Comparison of ENCODE assay signal across 22 cellular contexts in the genomic region with DNA sequence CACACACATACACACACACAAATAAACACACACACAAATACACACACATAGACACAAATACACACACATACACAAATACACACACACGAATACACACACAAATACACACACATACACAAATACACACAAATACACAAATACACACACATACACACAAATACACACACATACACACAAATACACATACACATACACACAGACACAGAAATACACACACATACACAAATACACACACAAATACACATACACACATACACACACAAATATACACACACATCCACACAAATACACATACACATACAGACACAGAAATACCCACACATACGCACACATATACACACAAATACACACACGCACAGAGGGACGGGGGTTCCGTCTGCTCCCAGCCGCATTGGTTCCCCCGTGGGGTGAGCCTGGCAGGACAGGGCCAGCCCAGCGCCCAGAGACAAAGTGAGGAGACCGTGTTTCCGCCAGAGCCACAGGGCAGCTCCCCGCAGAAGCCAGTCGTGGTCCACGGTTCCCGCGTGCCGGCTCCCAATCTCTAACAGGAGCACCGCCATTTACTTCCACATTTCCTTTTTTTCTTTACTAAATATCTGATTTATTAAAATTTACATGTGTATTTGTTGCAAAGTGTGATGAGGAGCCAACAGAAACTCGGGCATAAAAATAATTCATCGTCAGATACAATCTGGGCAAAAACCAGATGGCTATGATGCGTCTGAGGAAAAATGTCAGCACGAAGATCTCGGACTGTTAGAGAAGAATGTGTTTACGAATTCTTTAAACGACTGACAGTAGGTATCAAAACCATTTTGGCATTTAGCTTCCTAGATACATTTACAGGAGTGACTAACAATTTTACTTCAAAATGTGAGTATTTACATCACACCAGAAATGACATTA. TPM values are rescaled to one million over a fixed set of nuclear protein-coding genes. Genes with fewer than 3 reads are reported as not detected.
DNase-seq lines count a peak whose midpoint lies in the region; ATAC-seq and TF ChIP-seq lines count a peak whose summit lies in the region.
"Had no signal": no experiment of that assay in that cellular context is flagged by ENCODE, and none has a peak within 500 bp of the region (broad histone marks: within the 10 kb centered on the region; RNA-seq: fewer than 3 reads in every experiment).

No MANE protein-coding gene starts in this region.

- no peaks in the 10 kb centered on the region for H3K4me1 Mint-ChIP-seq in MCF 10A (ENCODE audit: insufficient read depth, unreplicated experiment)
- H3K4me1 Mint-ChIP-seq in brain, result peaks cover 24% of the 10 kb centered on the region
- H3K4me1 Mint-ChIP-seq in type B pancreatic cell (ENCODE audit: unreplicated experiment), result peaks cover under 1% of the 10 kb centered on the region
- peaks cover 0 to 3% (median 1%) of the 10 kb centered on the region in 4 donors for H3K4me1 Mint-ChIP-seq in CD4-positive, alpha-beta memory T cell
- H3K4me1 Mint-ChIP-seq: activated CD4-positive, alpha-beta memory T cell treated with anti-CD3 and anti-CD28 coated beads, Interleukin-2, amount 10 ng/mL, durations not matched to agents 7 days and 5 days; central memory CD8-positive, alpha-beta T cell had no signal

- POLR2A ChIA-PET in MCF 10A (lab: Yijun Ruan, JAX), result interaction anchor here (1.0 kb wide), 1 partner anchor 9 kb away, joined by 3 read pairs; no protein-coding TSS in a partner anchor
- POLR2A ChIA-PET in CD4-positive, alpha-beta memory T cell (lab: Charles Lee; ENCODE audit: partially characterized antibody), result no interaction called here

- H3K27me3 Mint-ChIP-seq in MCF 10A (ENCODE audit: insufficient read depth, unreplicated experiment) (peaks cover 12% of the 10 kb centered on the region), brain (peaks cover 6% of the 10 kb centered on the region), type B pancreatic cell (peaks cover 31% of the 10 kb centered on the region)
- peaks cover 0 to 4% of the 10 kb centered on the region in 2 donors for H3K27me3 Mint-ChIP-seq in CD4-positive, alpha-beta memory T cell

- no TSS peak for BruUV-seq in MCF 10A (replicated peaks; lab: Mats Ljungman, UMichigan)

- no peaks in the 10 kb centered on the region for H3K9me3 ChIP-seq in breast epithelium
- H3K9me3 ChIP-seq in CD4-positive, alpha-beta memory T cell (ENCODE audit: control insufficient read depth in 1 of 2, low read length in 2 of 2), result no peaks in the 10 kb centered on the region
- H3K9me3 ChIP-seq in aorta (ENCODE audit: control insufficient read depth, low read length), result no peaks in the 10 kb centered on the region
- no peaks in the 10 kb centered on the region for H3K9me3 ChIP-seq in left ventricle myocardium inferior (replicated peaks)
- H3K9me3 ChIP-seq: BE2C, gastrocnemius medialis, pancreas, right lobe of liver had no signal

- H3K27me3 ChIP-seq in breast epithelium (peaks cover 5 to 15% of the 10 kb centered on the region in 2 donors), aorta (ENCODE audit: control insufficient read depth in 1 of 2, insufficient read depth in 2 of 2, low read length in 1 of 2) (no peaks in the 10 kb centered on the region), left ventricle myocardium inferior (ENCODE audit: low read depth) (peaks cover 57% of the 10 kb centered on the region)
- H3K27me3 ChIP-seq in CD4-positive, alpha-beta memory T cell (ENCODE audit: insufficient read depth, low read length), result peaks cover 8% of the 10 kb centered on the region
- H3K27me3 ChIP-seq: right lobe of liver had no signal

- intact Hi-C loops in breast epithelium (cut with DNase I; ENCODE audit: low total_unique reads), result no loop called here
- intact Hi-C loops in MCF 10A (cut with micrococcal nuclease), result no loop called here
- intact Hi-C loops in CD4-positive, alpha-beta memory T cell (cut with micrococcal nuclease), result no loop called here
- intact Hi-C loops in aorta (cut with DNase I), result no loop called here
- intact Hi-C loops in left ventricle myocardium inferior (cut with micrococcal nuclease), result no loop called here

- no peaks in the 10 kb centered on the region for H3K36me3 Mint-ChIP-seq in MCF 10A (ENCODE audit: insufficient read depth, unreplicated experiment)
- no peaks in the 10 kb centered on the region for H3K36me3 Mint-ChIP-seq in brain
- H3K36me3 Mint-ChIP-seq in type B pancreatic cell, result no peaks in the 10 kb centered on the region
- no peaks in the 10 kb centered on the region for H3K36me3 Mint-ChIP-seq in CD4-positive, alpha-beta memory T cell

- CTCF ChIA-PET in MCF 10A (lab: Yijun Ruan, JAX), result interaction anchor here (1.5 kb wide), 1 partner anchor 13 kb away, joined by 4 read pairs; no protein-coding TSS in a partner anchor
- CTCF ChIA-PET in CD4-positive, alpha-beta memory T cell (lab: Charles Lee; ENCODE audit: partially characterized antibody), result interaction anchor here (0.8 kb wide), 1 partner anchor 13 kb away, joined by 3 read pairs; no protein-coding TSS in a partner anchor

- TF ChIP-seq CTCF in breast epithelium (IDR thresholded peaks at IDR 0.05), result no peak
- TF ChIP-seq CTCF in MCF 10A (IDR thresholded peaks at IDR 0.05; ENCODE audit: unreplicated experiment), result no peak
- TF ChIP-seq CTCF in brain (conservative IDR thresholded peaks at IDR 0.05), result no peak
- TF ChIP-seq CTCF in type B pancreatic cell (conservative IDR thresholded peaks at IDR 0.05), result no peak
- TF ChIP-seq CTCF in left ventricle myocardium inferior (IDR thresholded peaks at IDR 0.05; ENCODE audit: borderline replicate concordance), result no peak

- H3K27ac Mint-ChIP-seq in MCF 10A (ENCODE audit: low read depth, unreplicated experiment), result no peak overlapping the region
- H3K27ac Mint-ChIP-seq in brain, result peak overlapping the region in 2 of 5 experiments; percentile 8 to 74
- H3K27ac Mint-ChIP-seq in type B pancreatic cell, result peak overlapping the region; percentile 34
- H3K27ac Mint-ChIP-seq in CD4-positive, alpha-beta memory T cell, result no peak overlapping the region
- H3K27ac Mint-ChIP-seq: activated CD4-positive, alpha-beta memory T cell treated with anti-CD3 and anti-CD28 coated beads, Interleukin-2, amount 10 ng/mL, durations not matched to agents 7 days and 5 days; activated naive CD4-positive, alpha-beta T cell treated with anti-CD3 and anti-CD28 coated beads for 36 hours had no signal

- 60 to 67% methylated on average over 24 of the region's 24 CpGs for WGBS in aorta, 2 donors

- H3K4me3 ChIP-seq in breast epithelium (no peak overlapping the region), aorta (ENCODE audit: low read length in 2 of 2) (no peak overlapping the region), left ventricle myocardium inferior (no peak overlapping the region)
- H3K4me3 ChIP-seq in CD4-positive, alpha-beta memory T cell (ENCODE audit: low read length in 2 of 2), result no peak overlapping the region
- H3K4me3 ChIP-seq: gastrocnemius medialis, pancreas, right lobe of liver had no signal

- peak; percentile 14 to 43 for DNase-seq in breast epithelium (ENCODE audit: low spot score in 2 of 2)
- no peak for DNase-seq in MCF 10A (ENCODE audit: unreplicated experiment)
- DNase-seq in islet precursor cell, result peak; percentile 55
- DNase-seq in type B pancreatic cell (ENCODE audit: extremely low spot score, unreplicated experiment), result no peak
- no peak for DNase-seq in CD4-positive, alpha-beta memory T cell
- no peak for DNase-seq in aorta
- no peak for DNase-seq in left ventricle myocardium inferior
- DNase-seq: activated CD4-positive, alpha-beta memory T cell treated with anti-CD3 and anti-CD28 coated beads, Interleukin-2, amount 10 ng/mL, durations not matched to agents 7 days and 5 days; activated naive CD4-positive, alpha-beta T cell treated with anti-CD3 and anti-CD28 coated beads for 36 hours; anterior cingulate cortex; BE2C; DND-41; gastrocnemius medialis; HCEC 1CT; NCI-H187; pancreas; stimulated activated CD4-positive, alpha-beta T cell treated with anti-CD3 and anti-CD28 coated beads, Interleukin-15, amount 100 ng/mL, for 24 hours; stimulated activated CD8-positive, alpha-beta memory T cell treated with anti-CD3 and anti-CD28 coated beads, Interleukin-4, amount 100 ng/mL, for 48 hours had no signal

- no peaks in the 10 kb centered on the region for H3K9me3 Mint-ChIP-seq in MCF 10A (ENCODE audit: unreplicated experiment)
- H3K9me3 Mint-ChIP-seq in brain, result peaks cover 0 to 7% (median 0%) of the 10 kb centered on the region in 5 experiments
- no peaks in the 10 kb centered on the region for H3K9me3 Mint-ChIP-seq in type B pancreatic cell
- peaks cover 0 to 4% (median 0%) of the 10 kb centered on the region in 8 donors for H3K9me3 Mint-ChIP-seq in CD4-positive, alpha-beta memory T cell
- H3K9me3 Mint-ChIP-seq: activated CD4-positive, alpha-beta memory T cell treated with anti-CD3 and anti-CD28 coated beads, Interleukin-2, amount 10 ng/mL, durations not matched to agents 7 days and 5 days; activated naive CD4-positive, alpha-beta T cell treated with anti-CD3 and anti-CD28 coated beads for 36 hours; central memory CD8-positive, alpha-beta T cell had no signal

- H3K4me1 ChIP-seq in breast epithelium (peaks cover 4 to 9% of the 10 kb centered on the region in 2 donors), aorta (ENCODE audit: control insufficient read depth in 1 of 2, insufficient read depth in 2 of 2, low read length in 2 of 2) (no peaks in the 10 kb centered on the region), left ventricle myocardium inferior (peaks cover 15% of the 10 kb centered on the region)
- peaks cover 13% of the 10 kb centered on the region for H3K4me1 ChIP-seq in CD4-positive, alpha-beta memory T cell (ENCODE audit: insufficient read depth, low read length)
- H3K4me1 ChIP-seq: BE2C had no signal

- ATAC-seq in aorta (ENCODE audit: low FRiP score), result no peak
- ATAC-seq: activated CD4-positive, CD25-positive, alpha-beta regulatory T cell treated with anti-CD3 and anti-CD28 coated beads, Interleukin-2, amount 50 U/mL, for 24 hours; gastrocnemius medialis; pancreas; right lobe of liver had no signal

- H3K27ac ChIP-seq in breast epithelium (no peak overlapping the region), aorta (ENCODE audit: low read depth in 1 of 2, low read length in 2 of 2) (no peak overlapping the region), left ventricle myocardium inferior (replicated peaks) (no peak overlapping the region)
- no peak overlapping the region for H3K27ac ChIP-seq in CD4-positive, alpha-beta memory T cell (ENCODE audit: low read depth, low read length)
- H3K27ac ChIP-seq: gastrocnemius medialis, pancreas, right lobe of liver had no signal

- TF ChIP-seq POLR2A in breast epithelium (IDR thresholded peaks at IDR 0.05), result no peak

- no peak overlapping the region for H3K4me3 Mint-ChIP-seq in MCF 10A (ENCODE audit: unreplicated experiment)
- H3K4me3 Mint-ChIP-seq in brain, result peak overlapping the region; percentile 21 to 64 (median 28)
- peak overlapping the region; percentile 57 for H3K4me3 Mint-ChIP-seq in type B pancreatic cell
- H3K4me3 Mint-ChIP-seq in CD4-positive, alpha-beta memory T cell, result peak overlapping the region in 1 of 8 donors; percentile 17
- H3K4me3 Mint-ChIP-seq: activated CD4-positive, alpha-beta memory T cell treated with anti-CD3 and anti-CD28 coated beads, Interleukin-2, amount 10 ng/mL, durations not matched to agents 7 days and 5 days; activated naive CD4-positive, alpha-beta T cell treated with anti-CD3 and anti-CD28 coated beads for 36 hours; central memory CD8-positive, alpha-beta T cell had no signal

- no peaks in the 10 kb centered on the region for H3K36me3 ChIP-seq in breast epithelium
- H3K36me3 ChIP-seq in CD4-positive, alpha-beta memory T cell (ENCODE audit: insufficient read depth, low read length), result no peaks in the 10 kb centered on the region
- no peaks in the 10 kb centered on the region for H3K36me3 ChIP-seq in aorta (ENCODE audit: control insufficient read depth in 1 of 2, insufficient read depth in 2 of 2, low read length in 1 of 2)
- H3K36me3 ChIP-seq in left ventricle myocardium inferior, result no peaks in the 10 kb centered on the region
- H3K36me3 ChIP-seq: BE2C, gastrocnemius medialis, pancreas, right lobe of liver had no signal

RNA-seq across cellular contexts. Expression of a gene that starts 3.1 kb away (rescaled TPM):
- total RNA-seq in breast epithelium (1 to 10 TPM in 1 of 3 donors, under 1 TPM in 1, not detected in 1; 0.98 to 2.3 TPM), MCF 10A (2022) (2.1 and 2.4 TPM in 2 replicates), type B pancreatic cell (ENCODE audit: low replicate concordance) (2.7 and 6.4 TPM in 2 replicates), aorta (under 1 TPM; 0.13 to 0.36 TPM), left ventricle myocardium inferior (0.11 TPM)
- polyA plus RNA-seq in brain (ENCODE audit: insufficient read depth, low read depth, low replicate concordance) (12.0 TPM), aorta (under 1 TPM; 0.05 to 0.25 TPM)
- 1 to 10 TPM in 1 of 2 experiments, under 1 TPM in 1; 0.87 to 1.4 TPM for total RNA-seq in CD4-positive, alpha-beta memory T cell
- polyA plus RNA-seq in CD4-positive, alpha-beta memory T cell, result under 1 TPM in 1 of 2 donors, not detected in 1; 0.09 TPM
- total RNA-seq: activated naive CD4-positive, alpha-beta T cell treated with anti-CD3 and anti-CD28 coated beads for 36 hours had no signal

Comparison
In these comparisons a context has a peak if more than half of its experiments do, and no peak if none do; other contexts are left out.
1. DNase-seq: peak in breast epithelium (2 of 2) and islet precursor cell (single experiment); none in MCF 10A (single experiment), type B pancreatic cell (single experiment), CD4-positive, alpha-beta memory T cell (0 of 5), aorta (0 of 2) and left ventricle myocardium inferior (single experiment).